In the genomic region with DNA sequence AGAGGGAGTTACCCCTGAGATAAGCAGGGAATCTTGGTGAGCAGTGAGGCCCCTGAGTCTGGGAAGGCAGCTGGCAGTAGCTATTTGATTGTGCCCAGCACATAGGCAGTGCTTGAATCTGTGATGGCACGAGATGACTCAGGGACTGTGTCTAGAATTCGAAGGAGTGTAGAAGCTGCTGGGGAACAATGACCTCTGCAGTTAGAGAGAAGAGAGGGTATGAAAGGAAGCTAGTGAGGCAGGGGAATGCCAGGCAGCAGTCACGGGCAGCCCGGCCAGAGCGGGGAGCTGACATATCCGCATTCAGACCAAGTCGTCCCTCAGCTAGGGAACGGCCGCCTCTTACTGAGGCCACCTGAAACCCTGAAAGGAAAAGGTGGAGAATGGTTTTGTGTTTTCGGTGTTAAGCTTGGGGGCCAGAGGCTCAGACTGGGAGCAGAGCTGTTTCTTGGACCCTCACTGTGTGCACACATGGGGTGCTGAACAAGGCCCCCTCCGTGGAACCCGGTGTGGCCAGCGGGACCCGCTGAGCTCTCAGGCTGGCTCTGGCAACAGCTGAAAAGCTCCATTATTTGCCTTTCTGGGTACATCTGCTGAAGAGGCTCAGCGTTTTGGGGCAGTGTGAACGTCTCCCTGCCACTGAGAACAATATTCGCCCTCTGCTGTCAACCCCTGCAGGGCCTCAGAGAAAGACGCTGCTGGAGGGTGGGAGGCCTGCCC, we compare ENCODE assay signal across 2 cellular contexts.
TF ChIP-seq lines count a peak whose summit lies in the region.

No MANE protein-coding gene starts in this region.

TF ChIP-seq in GM12878, 131 proteins besides CTCF, POLR2A, EP300 and RAD21:
- TF ChIP-seq CHD2 (IDR thresholded peaks at IDR 0.05; ENCODE audit: borderline replicate concordance, low read depth, low read length), result no peak
- no peak for TF ChIP-seq NFXL1 (IDR thresholded peaks at IDR 0.05; ENCODE audit: borderline replicate concordance)
- no peak for TF ChIP-seq RELA (IDR thresholded peaks at IDR 0.05; ENCODE audit: borderline replicate concordance, partially characterized antibody)
- TF ChIP-seq MTA2 (IDR thresholded peaks at IDR 0.05; ENCODE audit: low read depth), result no peak
- TF ChIP-seq NFIC (IDR thresholded peaks at IDR 0.05; ENCODE audit: low read depth, low read length), result no peak
- no peak for TF ChIP-seq CHD1 (IDR thresholded peaks at IDR 0.05; ENCODE audit: low read depth, low read length)
- TF ChIP-seq WRNIP1 (IDR thresholded peaks at IDR 0.05; ENCODE audit: borderline replicate concordance, low read depth, low read length), result no peak
- TF ChIP-seq PAX8 (IDR thresholded peaks at IDR 0.05), result no peak
- no peak for TF ChIP-seq SMARCA5 (IDR thresholded peaks at IDR 0.05)
- no peak for TF ChIP-seq RAD51 (IDR thresholded peaks at IDR 0.05)
TF ChIP-seq in GM12878: peak in this region for 0.

TF ChIP-seq in WTC11, 78 proteins besides CTCF, POLR2A, EP300 and RAD21:
- TF ChIP-seq SMAD4 (CRISPR knock-in tag; IDR thresholded peaks at IDR 0.05) (no peak), ZNF416 (CRISPR knock-in tag; IDR thresholded peaks at IDR 0.05) (no peak), TEAD1 (CRISPR knock-in tag; IDR thresholded peaks at IDR 0.05) (no peak), IRF2 (CRISPR knock-in tag; IDR thresholded peaks at IDR 0.05; ENCODE audit: borderline replicate concordance, low read depth) (no peak), ZNF396 (CRISPR knock-in tag; IDR thresholded peaks at IDR 0.05; ENCODE audit: borderline replicate concordance) (no peak), ATF1 (CRISPR knock-in tag; IDR thresholded peaks at IDR 0.05) (no peak), HMGA2 (CRISPR knock-in tag; IDR thresholded peaks at IDR 0.05) (no peak), PRRX2 (CRISPR knock-in tag; IDR thresholded peaks at IDR 0.05) (no peak)
- TF ChIP-seq, protein P1, sequence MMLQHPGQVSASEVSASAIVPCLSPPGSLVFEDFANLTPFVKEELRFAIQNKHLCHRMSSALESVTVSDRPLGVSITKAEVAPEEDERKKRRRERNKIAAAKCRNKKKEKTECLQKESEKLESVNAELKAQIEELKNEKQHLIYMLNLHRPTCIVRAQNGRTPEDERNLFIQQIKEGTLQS (CRISPR knock-in tag; conservative IDR thresholded peaks at IDR 0.05), result no peak
- TF ChIP-seq, protein P2, sequence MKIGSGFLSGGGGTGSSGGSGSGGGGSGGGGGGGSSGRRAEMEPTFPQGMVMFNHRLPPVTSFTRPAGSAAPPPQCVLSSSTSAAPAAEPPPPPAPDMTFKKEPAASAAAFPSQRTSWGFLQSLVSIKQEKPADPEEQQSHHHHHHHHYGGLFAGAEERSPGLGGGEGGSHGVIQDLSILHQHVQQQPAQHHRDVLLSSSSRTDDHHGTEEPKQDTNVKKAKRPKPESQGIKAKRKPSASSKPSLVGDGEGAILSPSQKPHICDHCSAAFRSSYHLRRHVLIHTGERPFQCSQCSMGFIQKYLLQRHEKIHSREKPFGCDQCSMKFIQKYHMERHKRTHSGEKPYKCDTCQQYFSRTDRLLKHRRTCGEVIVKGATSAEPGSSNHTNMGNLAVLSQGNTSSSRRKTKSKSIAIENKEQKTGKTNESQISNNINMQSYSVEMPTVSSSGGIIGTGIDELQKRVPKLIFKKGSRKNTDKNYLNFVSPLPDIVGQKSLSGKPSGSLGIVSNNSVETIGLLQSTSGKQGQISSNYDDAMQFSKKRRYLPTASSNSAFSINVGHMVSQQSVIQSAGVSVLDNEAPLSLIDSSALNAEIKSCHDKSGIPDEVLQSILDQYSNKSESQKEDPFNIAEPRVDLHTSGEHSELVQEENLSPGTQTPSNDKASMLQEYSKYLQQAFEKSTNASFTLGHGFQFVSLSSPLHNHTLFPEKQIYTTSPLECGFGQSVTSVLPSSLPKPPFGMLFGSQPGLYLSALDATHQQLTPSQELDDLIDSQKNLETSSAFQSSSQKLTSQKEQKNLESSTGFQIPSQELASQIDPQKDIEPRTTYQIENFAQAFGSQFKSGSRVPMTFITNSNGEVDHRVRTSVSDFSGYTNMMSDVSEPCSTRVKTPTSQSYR (CRISPR knock-in tag; IDR thresholded peaks at IDR 0.05), result no peak
